1 cellular context compared by ENCODE assay signal in genomic region chr4:123555500-123556273, GRCh38.
TF ChIP-seq lines count a peak whose summit lies in the region.

No MANE protein-coding gene starts in this region.

TF ChIP-seq in HepG2, 621 proteins besides CTCF, POLR2A, EP300 and RAD21 (continued from another document and continues in another):
- TF ChIP-seq, protein P1, sequence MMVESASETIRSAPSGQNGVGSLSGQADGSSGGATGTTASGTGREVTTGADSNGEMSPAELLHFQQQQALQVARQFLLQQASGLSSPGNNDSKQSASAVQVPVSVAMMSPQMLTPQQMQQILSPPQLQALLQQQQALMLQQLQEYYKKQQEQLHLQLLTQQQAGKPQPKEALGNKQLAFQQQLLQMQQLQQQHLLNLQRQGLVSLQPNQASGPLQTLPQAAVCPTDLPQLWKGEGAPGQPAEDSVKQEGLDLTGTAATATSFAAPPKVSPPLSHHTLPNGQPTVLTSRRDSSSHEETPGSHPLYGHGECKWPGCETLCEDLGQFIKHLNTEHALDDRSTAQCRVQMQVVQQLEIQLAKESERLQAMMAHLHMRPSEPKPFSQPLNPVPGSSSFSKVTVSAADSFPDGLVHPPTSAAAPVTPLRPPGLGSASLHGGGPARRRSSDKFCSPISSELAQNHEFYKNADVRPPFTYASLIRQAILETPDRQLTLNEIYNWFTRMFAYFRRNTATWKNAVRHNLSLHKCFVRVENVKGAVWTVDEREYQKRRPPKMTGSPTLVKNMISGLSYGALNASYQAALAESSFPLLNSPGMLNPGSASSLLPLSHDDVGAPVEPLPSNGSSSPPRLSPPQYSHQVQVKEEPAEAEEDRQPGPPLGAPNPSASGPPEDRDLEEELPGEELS (CRISPR knock-in tag; IDR thresholded peaks at IDR 0.05): peak; percentile 96
- TF ChIP-seq FOXA1 (IDR thresholded peaks at IDR 0.05) (no peak), FOXA1 (CRISPR knock-in tag; IDR thresholded peaks at IDR 0.05) (peak; percentile 91), HMGXB4 (CRISPR knock-in tag; IDR thresholded peaks at IDR 0.05; ENCODE audit: borderline replicate concordance in 1 of 2, low read depth in 1 of 2) (peak; percentile 66 to 68; a peak in 3 of 4 replicates), KDM1A (CRISPR knock-in tag; IDR thresholded peaks at IDR 0.05) (0 out of 2 replicates have a peak, but pooled peaks have one; percentile 53), ZNF644 (CRISPR knock-in tag; IDR thresholded peaks at IDR 0.05; ENCODE audit: low read depth) (peak; percentile 74), GLI4 (CRISPR knock-in tag; IDR thresholded peaks at IDR 0.05; ENCODE audit: borderline replicate concordance) (no peak), ZNF629 (CRISPR knock-in tag; conservative IDR thresholded peaks at IDR 0.05) (no peak), ZNF225 (CRISPR knock-in tag; IDR thresholded peaks at IDR 0.05) (no peak), MAX (IDR thresholded peaks at IDR 0.05) (peak; percentile 76; the same call in 1 of the 2 replicates), ELF3 (CRISPR knock-in tag; IDR thresholded peaks at IDR 0.05) (peak; percentile 92), TMF1 (CRISPR knock-in tag; IDR thresholded peaks at IDR 0.05; ENCODE audit: low read depth) (no peak), ZNF136 (CRISPR knock-in tag; IDR thresholded peaks at IDR 0.05; ENCODE audit: low read depth) (peak; percentile 75; the same call in 1 of the 2 replicates), ZSCAN5A (CRISPR knock-in tag; IDR thresholded peaks at IDR 0.05; ENCODE audit: borderline replicate concordance) (peak; percentile 78; the same call in 1 of the 2 replicates), MLLT10 (CRISPR knock-in tag; IDR thresholded peaks at IDR 0.05) (no peak), ZNF569 (CRISPR knock-in tag; IDR thresholded peaks at IDR 0.05; ENCODE audit: borderline replicate concordance) (no peak), ZNF546 (CRISPR knock-in tag; conservative IDR thresholded peaks at IDR 0.05) (no peak), ZNF772 (CRISPR knock-in tag; IDR thresholded peaks at IDR 0.05) (peak; percentile 65; the same call in 1 of the 2 replicates), CREBL2 (CRISPR knock-in tag; IDR thresholded peaks at IDR 0.05; ENCODE audit: borderline replicate concordance) (no peak), NCOR1 (IDR thresholded peaks at IDR 0.05; ENCODE audit: borderline replicate concordance, low read length) (peak; percentile 94), BHLHE40 (IDR thresholded peaks at IDR 0.05; ENCODE audit: low read length) (peak; percentile 80), ZBTB7A (CRISPR knock-in tag; IDR thresholded peaks at IDR 0.05) (no peak), ETV6 (CRISPR knock-in tag; conservative IDR thresholded peaks at IDR 0.05) (peak; percentile 41; the same call in 1 of the 2 replicates), HDAC2 (CRISPR knock-in tag; IDR thresholded peaks at IDR 0.05) (peak; percentile 93), PRDM10 (CRISPR knock-in tag; IDR thresholded peaks at IDR 0.05; ENCODE audit: low read depth) (peak; percentile 91), MED8 (CRISPR knock-in tag; IDR thresholded peaks at IDR 0.05; ENCODE audit: insufficient replicate concordance) (peak; percentile 96), FOXP1 (IDR thresholded peaks at IDR 0.05) (peak; percentile 71; the same call in 1 of the 2 replicates), FOXP1 (CRISPR knock-in tag; IDR thresholded peaks at IDR 0.05) (peak; percentile 96), CENPT (CRISPR knock-in tag; IDR thresholded peaks at IDR 0.05; ENCODE audit: low read depth) (no peak), ZNF253 (CRISPR knock-in tag; IDR thresholded peaks at IDR 0.05; ENCODE audit: borderline replicate concordance) (no peak), ZNF547 (CRISPR knock-in tag; IDR thresholded peaks at IDR 0.05) (no peak; the same call in 1 of the 2 replicates), ZNF343 (CRISPR knock-in tag; IDR thresholded peaks at IDR 0.05) (peak; percentile 57; the same call in 1 of the 2 replicates), NPAS2 (CRISPR knock-in tag; IDR thresholded peaks at IDR 0.05; ENCODE audit: borderline replicate concordance) (no peak), ZKSCAN8 (CRISPR knock-in tag; IDR thresholded peaks at IDR 0.05; ENCODE audit: borderline replicate concordance) (peak; percentile 85; the same call in 1 of the 2 replicates), SRSF9 (IDR thresholded peaks at IDR 0.05; ENCODE audit: borderline replicate concordance, insufficient read depth, low read depth, low read length, poor library complexity, severe bottlenecking) (no peak), ZFY (CRISPR knock-in tag; IDR thresholded peaks at IDR 0.05) (peak; percentile 54; the same call in 1 of the 2 replicates), ZKSCAN5 (CRISPR knock-in tag; IDR thresholded peaks at IDR 0.05) (no peak), SOX13 (IDR thresholded peaks at IDR 0.05) (peak; percentile 76), SOX13 (CRISPR knock-in tag; conservative IDR thresholded peaks at IDR 0.05 in 1 of 2, IDR thresholded peaks at IDR 0.05 in 1 of 2) (peak in 1 of 2 experiments; percentile 94; a peak in 2 of 4 replicates), NR2F1 (CRISPR knock-in tag; IDR thresholded peaks at IDR 0.05) (peak; percentile 56 to 58; a peak in 2 of 4 replicates), FOSL1 (CRISPR knock-in tag; IDR thresholded peaks at IDR 0.05; ENCODE audit: borderline replicate concordance) (no peak), ZFAT (CRISPR knock-in tag; conservative IDR thresholded peaks at IDR 0.05) (no peak), ZFP1 (CRISPR knock-in tag; IDR thresholded peaks at IDR 0.05) (0 out of 2 replicates have a peak, but pooled peaks have one; percentile 22), TBL1XR1 (IDR thresholded peaks at IDR 0.05; ENCODE audit: borderline replicate concordance, low read length, partially characterized antibody) (peak; percentile 85), ZNF660 (CRISPR knock-in tag; IDR thresholded peaks at IDR 0.05; ENCODE audit: borderline replicate concordance, low read depth) (no peak), ZNF75D (CRISPR knock-in tag; IDR thresholded peaks at IDR 0.05; ENCODE audit: borderline replicate concordance) (no peak)
- TF ChIP-seq, protein P2, sequence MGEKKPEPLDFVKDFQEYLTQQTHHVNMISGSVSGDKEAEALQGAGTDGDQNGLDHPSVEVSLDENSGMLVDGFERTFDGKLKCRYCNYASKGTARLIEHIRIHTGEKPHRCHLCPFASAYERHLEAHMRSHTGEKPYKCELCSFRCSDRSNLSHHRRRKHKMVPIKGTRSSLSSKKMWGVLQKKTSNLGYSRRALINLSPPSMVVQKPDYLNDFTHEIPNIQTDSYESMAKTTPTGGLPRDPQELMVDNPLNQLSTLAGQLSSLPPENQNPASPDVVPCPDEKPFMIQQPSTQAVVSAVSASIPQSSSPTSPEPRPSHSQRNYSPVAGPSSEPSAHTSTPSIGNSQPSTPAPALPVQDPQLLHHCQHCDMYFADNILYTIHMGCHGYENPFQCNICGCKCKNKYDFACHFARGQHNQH (CRISPR knock-in tag; IDR thresholded peaks at IDR 0.05): peak; percentile 94
- TF ChIP-seq, protein P3, sequence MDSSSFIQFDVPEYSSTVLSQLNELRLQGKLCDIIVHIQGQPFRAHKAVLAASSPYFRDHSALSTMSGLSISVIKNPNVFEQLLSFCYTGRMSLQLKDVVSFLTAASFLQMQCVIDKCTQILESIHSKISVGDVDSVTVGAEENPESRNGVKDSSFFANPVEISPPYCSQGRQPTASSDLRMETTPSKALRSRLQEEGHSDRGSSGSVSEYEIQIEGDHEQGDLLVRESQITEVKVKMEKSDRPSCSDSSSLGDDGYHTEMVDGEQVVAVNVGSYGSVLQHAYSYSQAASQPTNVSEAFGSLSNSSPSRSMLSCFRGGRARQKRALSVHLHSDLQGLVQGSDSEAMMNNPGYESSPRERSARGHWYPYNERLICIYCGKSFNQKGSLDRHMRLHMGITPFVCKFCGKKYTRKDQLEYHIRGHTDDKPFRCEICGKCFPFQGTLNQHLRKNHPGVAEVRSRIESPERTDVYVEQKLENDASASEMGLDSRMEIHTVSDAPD (CRISPR knock-in tag; IDR thresholded peaks at IDR 0.05): peak; percentile 63; the same call in 1 of the 2 replicates
- TF ChIP-seq, protein P4, sequence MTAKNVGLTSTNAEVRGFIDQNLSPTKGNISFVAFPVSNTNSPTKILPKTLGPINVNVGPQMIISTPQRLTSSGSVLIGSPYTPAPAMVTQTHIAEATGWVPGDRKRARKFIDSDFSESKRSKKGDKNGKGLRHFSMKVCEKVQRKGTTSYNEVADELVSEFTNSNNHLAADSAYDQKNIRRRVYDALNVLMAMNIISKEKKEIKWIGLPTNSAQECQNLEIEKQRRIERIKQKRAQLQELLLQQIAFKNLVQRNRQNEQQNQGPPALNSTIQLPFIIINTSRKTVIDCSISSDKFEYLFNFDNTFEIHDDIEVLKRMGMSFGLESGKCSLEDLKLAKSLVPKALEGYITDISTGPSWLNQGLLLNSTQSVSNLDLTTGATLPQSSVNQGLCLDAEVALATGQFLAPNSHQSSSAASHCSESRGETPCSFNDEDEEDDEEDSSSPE (CRISPR knock-in tag; IDR thresholded peaks at IDR 0.05): peak; percentile 46; the same call in 1 of the 2 replicates
- TF ChIP-seq, protein P5, sequence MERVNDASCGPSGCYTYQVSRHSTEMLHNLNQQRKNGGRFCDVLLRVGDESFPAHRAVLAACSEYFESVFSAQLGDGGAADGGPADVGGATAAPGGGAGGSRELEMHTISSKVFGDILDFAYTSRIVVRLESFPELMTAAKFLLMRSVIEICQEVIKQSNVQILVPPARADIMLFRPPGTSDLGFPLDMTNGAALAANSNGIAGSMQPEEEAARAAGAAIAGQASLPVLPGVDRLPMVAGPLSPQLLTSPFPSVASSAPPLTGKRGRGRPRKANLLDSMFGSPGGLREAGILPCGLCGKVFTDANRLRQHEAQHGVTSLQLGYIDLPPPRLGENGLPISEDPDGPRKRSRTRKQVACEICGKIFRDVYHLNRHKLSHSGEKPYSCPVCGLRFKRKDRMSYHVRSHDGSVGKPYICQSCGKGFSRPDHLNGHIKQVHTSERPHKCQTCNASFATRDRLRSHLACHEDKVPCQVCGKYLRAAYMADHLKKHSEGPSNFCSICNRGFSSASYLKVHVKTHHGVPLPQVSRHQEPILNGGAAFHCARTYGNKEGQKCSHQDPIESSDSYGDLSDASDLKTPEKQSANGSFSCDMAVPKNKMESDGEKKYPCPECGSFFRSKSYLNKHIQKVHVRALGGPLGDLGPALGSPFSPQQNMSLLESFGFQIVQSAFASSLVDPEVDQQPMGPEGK (CRISPR knock-in tag; IDR thresholded peaks at IDR 0.05): peak; percentile 91
